34 cellular contexts compared by ENCODE assay signal in the genomic region with DNA sequence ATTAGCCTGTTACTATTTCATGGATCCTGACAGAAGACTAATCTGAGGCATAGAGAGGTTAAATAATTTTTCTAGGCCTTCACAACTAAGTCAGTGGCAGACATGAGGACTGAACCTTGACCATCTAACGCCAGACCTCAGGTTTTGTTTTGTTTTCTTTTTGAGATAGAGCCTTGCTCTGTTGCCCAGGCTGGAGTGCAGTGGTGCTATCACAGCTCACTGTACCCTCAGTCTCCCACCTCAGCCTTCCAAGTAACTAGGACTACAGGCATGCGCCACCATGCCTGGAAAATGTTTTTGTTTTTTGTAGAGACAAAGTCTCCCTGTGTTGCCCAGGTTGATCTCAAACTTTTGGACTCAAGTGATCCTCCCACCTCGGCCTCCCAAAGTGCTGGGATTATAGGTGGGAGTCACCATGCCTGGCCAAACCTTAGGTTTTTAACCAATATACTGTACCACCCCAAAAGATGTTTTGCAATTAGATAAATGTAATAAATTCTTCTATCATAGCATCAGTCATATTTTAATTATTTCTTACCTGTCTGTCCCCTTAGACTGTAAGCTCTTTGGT.
"Had no signal": no experiment of that assay in that cellular context is flagged by ENCODE, and none has a peak within 500 bp of the region (broad histone marks: within the 10 kb centered on the region; RNA-seq: fewer than 3 reads in every experiment).

No MANE protein-coding gene starts in this region.

- H3K36me3 ChIP-seq: adrenal gland, colonic mucosa had no signal

- H3K27ac Mint-ChIP-seq: activated CD4-positive, alpha-beta memory T cell treated with anti-CD3 and anti-CD28 coated beads for 36 hours; activated CD4-positive, alpha-beta T cell treated with anti-CD3 and anti-CD28 coated beads for 36 hours; activated CD4-positive, alpha-beta T cell treated with anti-CD3 and anti-CD28 coated beads, Interleukin-2, amount 10 ng/mL, durations not matched to agents 24 days and 14 days; activated CD8-positive, alpha-beta memory T cell treated with anti-CD3 and anti-CD28 coated beads, Interleukin-2, amount 10 ng/mL, durations not matched to agents 7 days and 5 days; activated CD8-positive, alpha-beta T cell treated with anti-CD3 and anti-CD28 coated beads, Interleukin-2, amount 10 ng/mL, durations not matched to agents 7 days and 5 days; activated naive CD4-positive, alpha-beta T cell treated with anti-CD3 and anti-CD28 coated beads for 36 hours; activated naive CD4-positive, alpha-beta T cell treated with anti-CD3 and anti-CD28 coated beads, Interleukin-2, amount 50 U/mL, for 24 hours; activated naive CD8-positive, alpha-beta T cell treated with anti-CD3 and anti-CD28 coated beads for 36 hours; activated naive CD8-positive, alpha-beta T cell treated with anti-CD3 and anti-CD28 coated beads, Interleukin-2, amount 50 U/mL, for 24 hours; activated T-helper 1 cell treated with anti-CD3 and anti-CD28 coated beads, Interleukin-12 subunit alpha, Interleukin-12 subunit beta, Interleukin-2, Interleukin-4 antibody, amounts not matched to agents 30 ng/mL and 10 ng/mL and 1 ng/mL, durations not matched to agents 14 hours and 24 hours and 36 hours; activated T-helper 2 cell treated with anti-CD3 and anti-CD28 coated beads, Interferon-gamma antibody, Interleukin-2, Interleukin-4, amounts not matched to agents 10 μg/mL and 5 μg/mL and 100 μg/mL, durations not matched to agents 14 hours and 24 hours and 36 hours; T-helper 17 cell; T-helper 2 cell treated with Interferon-gamma antibody and Interleukin-4, amounts not matched to agents 5 μg/mL and 100 μg/mL, for 36 hours had no signal

- H3K9me3 Mint-ChIP-seq: activated CD4-positive, alpha-beta memory T cell treated with anti-CD3 and anti-CD28 coated beads for 36 hours; activated CD4-positive, alpha-beta T cell treated with anti-CD3 and anti-CD28 coated beads, Interleukin-2, amount 10 ng/mL, durations not matched to agents 24 days and 14 days; activated naive CD4-positive, alpha-beta T cell treated with anti-CD3 and anti-CD28 coated beads for 36 hours; activated naive CD4-positive, alpha-beta T cell treated with anti-CD3 and anti-CD28 coated beads, Interleukin-2, amount 50 U/mL, for 24 hours; activated naive CD8-positive, alpha-beta T cell treated with anti-CD3 and anti-CD28 coated beads for 36 hours; activated naive CD8-positive, alpha-beta T cell treated with anti-CD3 and anti-CD28 coated beads, Interleukin-2, amount 50 U/mL, for 24 hours; activated T-cell treated with anti-CD3 and anti-CD28 coated beads, Interleukin-2, amount 50 U/mL, for 4 hours; activated T-helper 1 cell treated with anti-CD3 and anti-CD28 coated beads, Interleukin-12 subunit alpha, Interleukin-12 subunit beta, Interleukin-2, Interleukin-4 antibody, amounts not matched to agents 30 ng/mL and 10 ng/mL and 1 ng/mL, durations not matched to agents 14 hours and 24 hours and 36 hours; activated T-helper 2 cell treated with anti-CD3 and anti-CD28 coated beads, Interferon-gamma antibody, Interleukin-2, Interleukin-4, amounts not matched to agents 10 μg/mL and 5 μg/mL and 100 μg/mL, durations not matched to agents 14 hours and 24 hours and 36 hours; T-helper 2 cell treated with Interferon-gamma antibody and Interleukin-4, amounts not matched to agents 5 μg/mL and 100 μg/mL, for 36 hours had no signal

- H3K27ac ChIP-seq: adrenal gland, body of pancreas, cardiac muscle cell, colonic mucosa, epithelial cell of prostate, esophagus squamous epithelium, gastrocnemius medialis, heart left ventricle had no signal

- H3K4me3 Mint-ChIP-seq: activated CD4-positive, alpha-beta memory T cell treated with anti-CD3 and anti-CD28 coated beads for 36 hours; activated CD4-positive, alpha-beta T cell treated with anti-CD3 and anti-CD28 coated beads for 36 hours; activated CD4-positive, alpha-beta T cell treated with anti-CD3 and anti-CD28 coated beads, Interleukin-2, amount 10 ng/mL, durations not matched to agents 24 days and 14 days; activated CD8-positive, alpha-beta memory T cell treated with anti-CD3 and anti-CD28 coated beads, Interleukin-2, amount 10 ng/mL, durations not matched to agents 7 days and 5 days; activated CD8-positive, alpha-beta T cell treated with anti-CD3 and anti-CD28 coated beads, Interleukin-2, amount 10 ng/mL, durations not matched to agents 7 days and 5 days; activated naive CD4-positive, alpha-beta T cell treated with anti-CD3 and anti-CD28 coated beads for 36 hours; activated naive CD4-positive, alpha-beta T cell treated with anti-CD3 and anti-CD28 coated beads, Interleukin-2, amount 50 U/mL, for 24 hours; activated naive CD8-positive, alpha-beta T cell treated with anti-CD3 and anti-CD28 coated beads for 36 hours; activated naive CD8-positive, alpha-beta T cell treated with anti-CD3 and anti-CD28 coated beads, Interleukin-2, amount 50 U/mL, for 24 hours; activated T-cell treated with anti-CD3 and anti-CD28 coated beads, Interleukin-2, amount 50 U/mL, for 4 hours; activated T-helper 1 cell treated with anti-CD3 and anti-CD28 coated beads, Interleukin-12 subunit alpha, Interleukin-12 subunit beta, Interleukin-2, Interleukin-4 antibody, amounts not matched to agents 30 ng/mL and 10 ng/mL and 1 ng/mL, durations not matched to agents 14 hours and 24 hours and 36 hours; T-helper 17 cell; T-helper 2 cell treated with Interferon-gamma antibody and Interleukin-4, amounts not matched to agents 5 μg/mL and 100 μg/mL, for 36 hours had no signal

- H3K4me1 ChIP-seq: body of pancreas, colonic mucosa, esophagus squamous epithelium, gastrocnemius medialis, heart left ventricle had no signal

- H3K27me3 Mint-ChIP-seq: activated CD4-positive, alpha-beta memory T cell treated with anti-CD3 and anti-CD28 coated beads for 36 hours; activated CD4-positive, alpha-beta T cell treated with anti-CD3 and anti-CD28 coated beads for 36 hours; activated CD4-positive, alpha-beta T cell treated with anti-CD3 and anti-CD28 coated beads, Interleukin-2, amount 10 ng/mL, durations not matched to agents 24 days and 14 days; activated CD8-positive, alpha-beta memory T cell treated with anti-CD3 and anti-CD28 coated beads, Interleukin-2, amount 10 ng/mL, durations not matched to agents 7 days and 5 days; activated naive CD4-positive, alpha-beta T cell treated with anti-CD3 and anti-CD28 coated beads, Interleukin-2, amount 50 U/mL, for 24 hours; activated naive CD8-positive, alpha-beta T cell treated with anti-CD3 and anti-CD28 coated beads for 36 hours; activated naive CD8-positive, alpha-beta T cell treated with anti-CD3 and anti-CD28 coated beads, Interleukin-2, amount 50 U/mL, for 24 hours; T-helper 17 cell had no signal

- H3K9me3 ChIP-seq: adrenal gland, body of pancreas, colonic mucosa, esophagus squamous epithelium, gastrocnemius medialis, heart left ventricle had no signal

- H3K4me3 ChIP-seq: adrenal gland, body of pancreas, cardiac muscle cell, colonic mucosa, esophagus squamous epithelium, gastrocnemius medialis, heart left ventricle had no signal

- H3K27me3 ChIP-seq: adrenal gland, body of pancreas, cardiac muscle cell, colonic mucosa, esophagus squamous epithelium, gastrocnemius medialis, heart left ventricle had no signal

- DNase-seq: activated CD4-positive, alpha-beta memory T cell treated with anti-CD3 and anti-CD28 coated beads for 36 hours; activated CD4-positive, alpha-beta T cell treated with anti-CD3 and anti-CD28 coated beads for 36 hours; activated CD4-positive, alpha-beta T cell treated with anti-CD3 and anti-CD28 coated beads, Interleukin-2, amount 10 ng/mL, durations not matched to agents 24 days and 14 days; activated CD4-positive, CD25-positive, alpha-beta regulatory T cell; activated CD4-positive, CD25-positive, alpha-beta regulatory T cell treated with anti-CD3 and anti-CD28 coated beads, Interleukin-2, amount 50 U/mL, for 72 hours; activated CD8-positive, alpha-beta memory T cell treated with anti-CD3 and anti-CD28 coated beads, Interleukin-2, amount 10 ng/mL, durations not matched to agents 7 days and 5 days; activated CD8-positive, alpha-beta memory T cell treated with anti-CD3 and anti-CD28 coated beads, Interleukin-2, amount 50 U/mL, for 4 hours; activated CD8-positive, alpha-beta T cell treated with anti-CD3 and anti-CD28 coated beads, Interleukin-2, amount 10 ng/mL, durations not matched to agents 7 days and 5 days; activated effector memory CD4-positive, alpha-beta T cell treated with anti-CD3 and anti-CD28 coated beads, Interleukin-2, amount 50 U/mL, for 16 hours; activated naive CD4-positive, alpha-beta T cell treated with anti-CD3 and anti-CD28 coated beads for 36 hours; activated naive CD8-positive, alpha-beta T cell treated with anti-CD3 and anti-CD28 coated beads for 36 hours; activated naive CD8-positive, alpha-beta T cell treated with anti-CD3 and anti-CD28 coated beads, Interleukin-2, amount 50 U/mL, for 24 hours; activated T-cell treated with anti-CD3 and anti-CD28 coated beads, Interleukin-2, amount 50 U/mL, for 4 hours; adrenal gland; amygdala; aorta; body of pancreas; central memory CD4-positive, alpha-beta T cell; cerebellar nuclear complex; colonic mucosa; effector CD8-positive, alpha-beta T cell; esophagus squamous epithelium; gastrocnemius medialis; glutamatergic neuron; heart left ventricle; T-helper 1 cell; T-helper 17 cell; T1000 had no signal

- ATAC-seq: activated CD4-positive, alpha-beta T cell treated with anti-CD3 and anti-CD28 coated beads for 36 hours; activated CD8-positive, alpha-beta memory T cell treated with anti-CD3 and anti-CD28 coated beads, Interleukin-2, amount 10 ng/mL, durations not matched to agents 7 days and 5 days; activated CD8-positive, alpha-beta T cell treated with anti-CD3 and anti-CD28 coated beads, Interleukin-2, amount 10 ng/mL, durations not matched to agents 7 days and 5 days; activated naive CD8-positive, alpha-beta T cell treated with anti-CD3 and anti-CD28 coated beads, Interleukin-2, amount 50 U/mL, for 24 hours; activated T-cell treated with anti-CD3 and anti-CD28 coated beads, Interleukin-2, amount 50 U/mL, for 4 hours; body of pancreas; gastrocnemius medialis; heart left ventricle; T-helper 17 cell had no signal
